In the genomic region with DNA sequence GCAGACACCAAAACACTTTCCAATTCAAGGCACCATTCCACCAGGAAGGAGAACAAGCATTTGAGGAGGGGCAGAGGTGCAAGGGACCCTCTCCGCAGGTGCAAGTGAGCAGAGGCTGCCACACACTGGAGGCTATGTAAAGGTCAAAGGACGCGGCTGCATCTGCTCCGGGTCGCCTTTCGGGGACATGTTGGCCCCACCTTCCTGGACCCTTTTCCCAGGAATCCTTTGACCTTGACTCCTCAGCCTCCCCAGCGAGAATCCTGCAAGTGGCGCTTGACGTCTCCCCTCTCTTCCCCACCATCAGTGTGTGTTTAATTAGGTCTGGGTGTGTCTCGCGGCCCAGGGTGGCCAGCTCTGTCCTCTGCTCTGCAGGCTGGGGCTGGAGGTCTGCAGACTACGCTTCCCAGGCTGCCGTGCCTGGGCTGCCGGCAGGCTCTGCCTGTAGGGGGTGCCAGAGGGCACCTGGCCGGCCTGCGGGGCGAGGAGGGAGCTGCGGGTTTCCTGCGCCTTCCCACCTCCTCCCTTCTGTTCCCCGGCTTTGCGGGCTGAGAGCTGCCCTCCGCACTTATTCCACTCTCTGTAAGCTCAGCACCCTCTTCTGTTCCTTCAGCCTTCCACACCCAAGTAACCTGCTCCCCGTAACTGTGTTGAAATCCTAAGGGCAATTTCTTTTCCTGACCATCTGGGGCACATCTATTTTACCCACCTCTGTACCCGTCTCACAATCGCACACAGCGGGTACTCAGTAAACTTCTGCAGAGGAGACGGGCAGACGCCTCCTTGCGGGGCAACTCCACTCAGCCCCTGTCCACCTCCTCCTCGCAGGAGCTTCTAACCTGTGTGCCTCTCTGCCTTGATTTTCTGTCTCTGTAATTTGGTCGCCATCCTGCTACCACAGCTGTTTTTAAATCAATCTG, we compare ENCODE assay signal across 8 cellular contexts.
DNase-seq lines count a peak whose midpoint lies in the region; ATAC-seq and TF ChIP-seq lines count a peak whose summit lies in the region.

No MANE protein-coding gene starts in this region.

- H4K20me1 ChIP-seq in Karpas-422 (ENCODE audit: insufficient read depth, low read depth, low read length): no peaks in the 10 kb centered on the region

- peak overlapping the region; percentile 1; the same call in 1 of the 2 replicates for H3K4me3 ChIP-seq in AG04449 (ENCODE audit: low read depth, low read length)
- no peak overlapping the region for H3K4me3 ChIP-seq in Karpas-422 (ENCODE audit: low read length)
- no peak overlapping the region for H3K4me3 ChIP-seq in breast epithelium

- H3K4me1 ChIP-seq in Karpas-422 (ENCODE audit: low read length): no peaks in the 10 kb centered on the region
- no peaks in the 10 kb centered on the region for H3K4me1 ChIP-seq in breast epithelium

- H3K4me2 ChIP-seq in Karpas-422 (ENCODE audit: low read depth, low read length, poor library complexity, severe bottlenecking): no peak overlapping the region

- TF ChIP-seq CTCF in AG04449 (IDR thresholded peaks at IDR 0.05; ENCODE audit: insufficient read depth, low read length, missing control alignments) (peak; percentile 97), VCaP (conservative IDR thresholded peaks at IDR 0.05) (peak; percentile 86), breast epithelium (IDR thresholded peaks at IDR 0.05) (peak in 2 of 3 donors; percentile 25 to 34)

- H3K27ac ChIP-seq in Karpas-422 (ENCODE audit: low read length): no peak overlapping the region
- peak overlapping the region; percentile 79; the same call in 1 of the 2 replicates for H3K27ac ChIP-seq in VCaP
- H3K27ac ChIP-seq in breast epithelium: no peak overlapping the region

- no peak overlapping the region for H2AFZ ChIP-seq in Karpas-422 (ENCODE audit: low read length)

- DNase-seq in AG04449 (ENCODE audit: low read depth, low spot score) (no peak), Karpas-422 (peak; percentile 76), breast epithelium (ENCODE audit: low spot score in 2 of 2) (peak in 1 of 2 donors; percentile 48), islet precursor cell (peak; percentile 91)
- DNase-seq in stimulated activated CD4-positive, alpha-beta T cell treated with anti-CD3 and anti-CD28 coated beads, Interleukin-4, amount 100 ng/mL, for 24 hours: peak; percentile 50

- H3K9me3 ChIP-seq in Karpas-422 (ENCODE audit: low read length) (no peaks in the 10 kb centered on the region), breast epithelium (no peaks in the 10 kb centered on the region)

- no peak for TF ChIP-seq POLR2A in breast epithelium (IDR thresholded peaks at IDR 0.05)

- POLR2A ChIA-PET in AG04449 (lab: Yijun Ruan, JAX): no interaction called here

- H3K9me2 ChIP-seq in Karpas-422 (replicated peaks; ENCODE audit: insufficient read depth, low read length): no peaks in the 10 kb centered on the region

- CTCF ChIA-PET in AG04449 (lab: Yijun Ruan, JAX): interaction anchor here (0.6 to 2.5 kb wide), 51 partner anchors 9 to 1629 kb away, joined by 3 to 35 read pairs (median 4); no protein-coding TSS in a partner anchor

- H3K79me2 ChIP-seq in Karpas-422 (ENCODE audit: low read length): no peaks in the 10 kb centered on the region

- peak; percentile 63 for ATAC-seq in GM18511 (IDR thresholded peaks at IDR 0.05; ENCODE audit: unreplicated experiment)
- no peak for ATAC-seq in HG03097 (IDR thresholded peaks at IDR 0.05; ENCODE audit: low FRiP score, unreplicated experiment)

- H3K9ac ChIP-seq in Karpas-422 (ENCODE audit: low read length): no peak overlapping the region

- H3K36me3 ChIP-seq in Karpas-422 (ENCODE audit: insufficient read depth, low read length): no peaks in the 10 kb centered on the region
- no peaks in the 10 kb centered on the region for H3K36me3 ChIP-seq in breast epithelium

- intact Hi-C loops in breast epithelium (cut with DNase I; ENCODE audit: low total_unique reads): no loop called here

- H3K27me3 ChIP-seq in Karpas-422 (ENCODE audit: low read length) (no peaks in the 10 kb centered on the region), breast epithelium (peaks cover 0 to 15% of the 10 kb centered on the region in 2 donors)

Comparison
In these comparisons a context has a peak if more than half of its experiments do, and no peak if none do; other contexts are left out.
1. CTCF ChIP-seq: peak in every context shown above with its lines; median percentile 97 in AG04449; 86 in VCaP; 30 in breast epithelium.